Comparison of ENCODE assay signal across 9 cellular contexts in genomic region chr5:68711311-68712200, GRCh38.
DNase-seq lines count a peak whose midpoint lies in the region; ATAC-seq, FAIRE-seq and TF ChIP-seq lines count a peak whose summit lies in the region.
"Had no signal": no experiment of that assay in that cellular context is flagged by ENCODE, and none has a peak within 500 bp of the region (broad histone marks: within the 10 kb centered on the region; RNA-seq: fewer than 3 reads in every experiment).

No MANE protein-coding gene starts in this region.

- TF ChIP-seq CTCF in kidney epithelial cell (IDR thresholded peaks at IDR 0.05; ENCODE audit: insufficient read depth, low read length, poor library complexity, severe bottlenecking), result no peak
- TF ChIP-seq CTCF in pancreas (IDR thresholded peaks at IDR 0.05), result no peak

- FAIRE-seq in pancreas (lab: Jason Lieb, UNC), result no peak

- no peaks in the 10 kb centered on the region for H3K4me1 ChIP-seq in pancreas

- H3K27ac ChIP-seq in pancreas, result no peak overlapping the region
- H3K27ac ChIP-seq: epithelial cell of prostate had no signal

- intact Hi-C loops in pancreas (cut with DNase I), result no loop called here

- H3K9me3 ChIP-seq in pancreas, result no peaks in the 10 kb centered on the region

- peak; percentile 27 to 30 for DNase-seq in Kasumi-1 (lab: John Stamatoyannopoulos, UW)
- peak; percentile 14 for DNase-seq in kidney epithelial cell (ENCODE audit: low read depth)
- no peak for DNase-seq in NCI-H446 treated with DMSO at 0.1 percent for 48 hours (lab: John Stamatoyannopoulos, UW)
- no peak for DNase-seq in NCI-H774 (lab: John Stamatoyannopoulos, UW)
- no peak for DNase-seq in pancreas
- no peak for DNase-seq in NCI-H748 treated with DMSO at 0.1 percent for 48 hours (lab: John Stamatoyannopoulos, UW)

- H3K27me3 ChIP-seq in kidney epithelial cell (ENCODE audit: control insufficient read depth, insufficient read depth, low read length), result no peaks in the 10 kb centered on the region
- no peaks in the 10 kb centered on the region for H3K27me3 ChIP-seq in pancreas

- WGBS in pancreas, 2 donors, result 68 to 69% methylated on average over 6 of the region's 6 CpGs

- H3K36me3 ChIP-seq in kidney epithelial cell (ENCODE audit: control insufficient read depth, insufficient read depth, low read length), result no peaks in the 10 kb centered on the region
- H3K36me3 ChIP-seq in pancreas, result no peaks in the 10 kb centered on the region

- ATAC-seq in GM18517 (IDR thresholded peaks at IDR 0.05; ENCODE audit: unreplicated experiment) (peak; percentile 98), GM21576 (IDR thresholded peaks at IDR 0.05; ENCODE audit: unreplicated experiment) (peak; percentile 88), pancreas (no peak)

- H3K4me3 ChIP-seq in kidney epithelial cell (ENCODE audit: low read depth, low read length) (no peak overlapping the region), pancreas (no peak overlapping the region)

Comparison
In these comparisons a context has a peak if more than half of its experiments do, and no peak if none do; other contexts are left out.
1. ATAC-seq: peak in GM18517 (single experiment) and GM21576 (single experiment); none in pancreas (0 of 4).
2. DNase-seq: peak in Kasumi-1 (2 of 2) and kidney epithelial cell (single experiment); none in NCI-H446 treated with DMSO at 0.1 percent for 48 hours (single experiment), NCI-H774 (single experiment), pancreas (0 of 6) and NCI-H748 treated with DMSO at 0.1 percent for 48 hours (single experiment).